Comparison of ENCODE assay signal across 20 cellular contexts in the genomic region with DNA sequence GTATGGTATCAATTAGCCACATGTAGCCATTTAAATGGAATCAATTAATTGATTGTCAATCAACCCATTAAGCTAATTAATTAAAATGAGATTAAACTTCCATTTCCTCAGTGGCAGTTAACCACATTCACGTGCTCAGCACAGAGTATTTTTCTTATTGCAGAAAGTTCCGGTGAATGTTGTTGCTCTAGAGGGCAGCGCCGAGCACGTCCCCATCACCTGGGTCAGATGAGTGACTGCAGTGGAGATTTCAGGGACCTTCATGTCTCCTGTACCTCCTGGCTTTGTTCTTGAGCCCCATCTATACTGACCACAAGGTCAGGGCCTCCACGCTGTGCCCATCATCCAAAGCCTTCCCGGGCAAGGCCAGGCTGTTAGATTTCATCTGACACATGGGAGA.
A peak's percentile ranks its signal among the peaks of the same experiment; 100 is the strongest.
DNase-seq lines count a peak whose midpoint lies in the region; ATAC-seq and TF ChIP-seq lines count a peak whose summit lies in the region.
"Had no signal": no experiment of that assay in that cellular context is flagged by ENCODE, and none has a peak within 500 bp of the region (broad histone marks: within the 10 kb centered on the region; RNA-seq: fewer than 3 reads in every experiment).

No MANE protein-coding gene starts in this region.

- H3K27me3 Mint-ChIP-seq in WTC11 (ENCODE audit: low read depth) (peaks cover 7% of the 10 kb centered on the region; the same call in 1 of the 2 replicates), nephron (ENCODE audit: low read depth) (peaks cover 31% of the 10 kb centered on the region)

- H3K79me2 ChIP-seq in DOHH2 (ENCODE audit: control insufficient read depth, low read length): no peaks in the 10 kb centered on the region

- H3K27ac Mint-ChIP-seq in WTC11: no peak overlapping the region
- no peak overlapping the region for H3K27ac Mint-ChIP-seq in nephron
- H3K27ac Mint-ChIP-seq: CD14-positive monocyte; T-helper 2 cell treated with Interferon-gamma antibody and Interleukin-4, amounts not matched to agents 5 μg/mL and 100 μg/mL, for 36 hours had no signal

- H3K27ac ChIP-seq in DOHH2 (ENCODE audit: low read depth, low read length): no peak overlapping the region
- H3K27ac ChIP-seq: SK-N-MC had no signal

- DNase-seq in WTC11 (ENCODE audit: low spot score): peak; percentile 33
- no peak for DNase-seq in HCEC 1CT
- no peak for DNase-seq in DMS53 treated with DMSO at 0.1 percent for 48 hours (lab: John Stamatoyannopoulos, UW; ENCODE audit: unreplicated experiment)
- no peak for DNase-seq in GM03348 (ENCODE audit: low spot score)
- DNase-seq: ACHN; DND-41; KBM-7; NCI-H1092; NCI-H2081; NK-92 treated with Interleukin-12 subunit alpha and Interleukin-12 subunit beta, amount 100 ng/mL, for 24 hours; SHP77 had no signal

- no peaks in the 10 kb centered on the region for H3K27me3 ChIP-seq in DOHH2 (ENCODE audit: control insufficient read depth, low read length)

- H3K9me3 Mint-ChIP-seq in WTC11: peaks cover 36% of the 10 kb centered on the region
- H3K9me3 Mint-ChIP-seq in nephron: peaks cover 12% of the 10 kb centered on the region
- H3K9me3 Mint-ChIP-seq: T-helper 2 cell treated with Interferon-gamma antibody and Interleukin-4, amounts not matched to agents 5 μg/mL and 100 μg/mL, for 36 hours had no signal

- H3K4me3 ChIP-seq in DOHH2 (ENCODE audit: low read length): no peak overlapping the region
- H3K4me3 ChIP-seq: GM12878, SK-N-MC had no signal

- no peaks in the 10 kb centered on the region for H3K9me2 ChIP-seq in DOHH2 (replicated peaks; ENCODE audit: control insufficient read depth, low read length)

- no peaks in the 10 kb centered on the region for H3K4me1 ChIP-seq in DOHH2 (ENCODE audit: control insufficient read depth, low read length)

- TF ChIP-seq CTCF in DOHH2 (IDR thresholded peaks at IDR 0.05; ENCODE audit: low read depth, low read length, poor library complexity, severe bottlenecking): peak; percentile 23
- TF ChIP-seq CTCF in LNCAP (IDR thresholded peaks at IDR 0.05): peak; percentile 18; the same call in 1 of the 2 replicates
- no peak for TF ChIP-seq CTCF in WTC11 (IDR thresholded peaks at IDR 0.05)
- TF ChIP-seq CTCF in nephron (IDR thresholded peaks at IDR 0.05; ENCODE audit: unreplicated experiment in 3 of 3): peak in 2 of 3 experiments; percentile 10 to 12

- POLR2A ChIA-PET in WTC11 (lab: Charles Lee): no interaction called here

- CTCF ChIA-PET in WTC11 (lab: Charles Lee): no interaction called here

- H4K20me1 ChIP-seq in DOHH2 (ENCODE audit: control insufficient read depth, insufficient read depth, low read depth, low read length): no peaks in the 10 kb centered on the region

- H3F3A ChIP-seq in DOHH2 (ENCODE audit: control insufficient read depth, insufficient read depth): no peaks in the 10 kb centered on the region

- H3K4me1 Mint-ChIP-seq in WTC11 (no peaks in the 10 kb centered on the region), nephron (peaks cover 44% of the 10 kb centered on the region)
- H3K4me1 Mint-ChIP-seq: CD14-positive monocyte had no signal

- peak; percentile 60; the same call in 1 of the 2 replicates for ATAC-seq in WTC11
- ATAC-seq in SK-N-SH treated with all-trans-retinoic acid at 6 μM for 48 hours: no peak
- ATAC-seq: GM12878, HepG2 had no signal

- no peaks in the 10 kb centered on the region for H3K9me3 ChIP-seq in DOHH2 (ENCODE audit: control insufficient read depth, insufficient read depth, low read length)

- H3K4me2 ChIP-seq in DOHH2 (ENCODE audit: low read length): no peak overlapping the region

- no peak overlapping the region for H3K4me3 Mint-ChIP-seq in WTC11
- H3K4me3 Mint-ChIP-seq in nephron: no peak overlapping the region
- H3K4me3 Mint-ChIP-seq: CD14-positive monocyte; T-helper 2 cell treated with Interferon-gamma antibody and Interleukin-4, amounts not matched to agents 5 μg/mL and 100 μg/mL, for 36 hours had no signal

- H3K36me3 Mint-ChIP-seq in WTC11 (peaks cover 19% of the 10 kb centered on the region), nephron (ENCODE audit: low read depth) (peaks cover under 1% of the 10 kb centered on the region)
- H3K36me3 Mint-ChIP-seq: CD14-positive monocyte had no signal

- no peaks in the 10 kb centered on the region for H3K36me3 ChIP-seq in DOHH2 (ENCODE audit: control insufficient read depth, low read length)

TF ChIP-seq in WTC11, 78 proteins besides CTCF, POLR2A, EP300 and RAD21:
- TF ChIP-seq ZNF396 (CRISPR knock-in tag; IDR thresholded peaks at IDR 0.05; ENCODE audit: borderline replicate concordance): no peak

TF ChIP-seq in SK-N-SH treated with all-trans-retinoic acid at 6 μM for 48 hours, 23 proteins besides CTCF, POLR2A, EP300 and RAD21:
- TF ChIP-seq ESRRG (CRISPR knock-in tag; IDR thresholded peaks at IDR 0.05) (no peak), ISL1 (CRISPR knock-in tag; IDR thresholded peaks at IDR 0.05) (no peak), BACH2 (CRISPR knock-in tag; IDR thresholded peaks at IDR 0.05; ENCODE audit: borderline replicate concordance) (no peak), ARNTL (CRISPR knock-in tag; IDR thresholded peaks at IDR 0.05; ENCODE audit: borderline replicate concordance, low read depth) (no peak), ZNF70 (CRISPR knock-in tag; IDR thresholded peaks at IDR 0.05) (no peak), TCF4 (CRISPR knock-in tag; IDR thresholded peaks at IDR 0.05; ENCODE audit: borderline replicate concordance) (no peak), OSR1 (CRISPR knock-in tag; IDR thresholded peaks at IDR 0.05) (no peak)
- TF ChIP-seq, protein P1, sequence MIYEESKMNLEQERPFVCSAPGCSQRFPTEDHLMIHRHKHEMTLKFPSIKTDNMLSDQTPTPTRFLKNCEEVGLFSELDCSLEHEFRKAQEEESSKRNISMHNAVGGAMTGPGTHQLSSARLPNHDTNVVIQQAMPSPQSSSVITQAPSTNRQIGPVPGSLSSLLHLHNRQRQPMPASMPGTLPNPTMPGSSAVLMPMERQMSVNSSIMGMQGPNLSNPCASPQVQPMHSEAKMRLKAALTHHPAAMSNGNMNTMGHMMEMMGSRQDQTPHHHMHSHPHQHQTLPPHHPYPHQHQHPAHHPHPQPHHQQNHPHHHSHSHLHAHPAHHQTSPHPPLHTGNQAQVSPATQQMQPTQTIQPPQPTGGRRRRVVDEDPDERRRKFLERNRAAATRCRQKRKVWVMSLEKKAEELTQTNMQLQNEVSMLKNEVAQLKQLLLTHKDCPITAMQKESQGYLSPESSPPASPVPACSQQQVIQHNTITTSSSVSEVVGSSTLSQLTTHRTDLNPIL (CRISPR knock-in tag; IDR thresholded peaks at IDR 0.05; ENCODE audit: low read depth): no peak
